26 cellular contexts compared by ENCODE assay signal in genomic region chr19:51027126-51027806, GRCh38. TPM values are rescaled to one million over a fixed set of nuclear protein-coding genes. Genes with fewer than 3 reads are reported as not detected.
DNase-seq lines count a peak whose midpoint lies in the region; ATAC-seq, FAIRE-seq and TF ChIP-seq lines count a peak whose summit lies in the region.
"Had no signal": no experiment of that assay in that cellular context is flagged by ENCODE, and none has a peak within 500 bp of the region (broad histone marks: within the 10 kb centered on the region; RNA-seq: fewer than 3 reads in every experiment).

No MANE protein-coding gene starts in this region.

- WGBS in thymus = 62% methylated on average over 14 of the region's 14 CpGs
- WGBS in heart left ventricle, 4 donors = 38 to 54% (median 44%) methylated on average over 9 to 14 of the region's 14 CpGs

- no peak for TF ChIP-seq POLR2A in heart left ventricle (IDR thresholded peaks at IDR 0.05)

- intact Hi-C loops in heart left ventricle (cut with DNase I) = loop anchor here in 4 of 10 donors (5.0 to 10.0 kb wide), 3 partner anchors 65 to 148 kb away; no protein-coding TSS in a partner anchor

- H3K36me3 ChIP-seq in keratinocyte (ENCODE audit: control insufficient read depth in 2 of 2, extremely low read depth in 1 of 2, insufficient read depth in 2 of 2, low read length in 2 of 2) (peaks cover 0 to 5% of the 10 kb centered on the region in 2 experiments), thymus (ENCODE audit: control insufficient read depth, insufficient read depth) (no peaks in the 10 kb centered on the region), heart left ventricle (no peaks in the 10 kb centered on the region)
- H3K36me3 ChIP-seq: colonic mucosa, right lobe of liver had no signal

- H3K9me1 ChIP-seq in keratinocyte (ENCODE audit: control insufficient read depth, extremely low read depth, insufficient read depth, low read length) = no peaks in the 10 kb centered on the region

- H3K27me3 ChIP-seq in keratinocyte (ENCODE audit: control insufficient read depth, extremely low read depth, insufficient read depth, low read length) (peaks cover 11% of the 10 kb centered on the region), thymus (ENCODE audit: control insufficient read depth, insufficient read depth) (no peaks in the 10 kb centered on the region), heart left ventricle (peaks cover 0 to 61% (median 16%) of the 10 kb centered on the region in 9 donors)
- H3K27me3 ChIP-seq: right lobe of liver had no signal

- H4K20me1 ChIP-seq in keratinocyte (ENCODE audit: control insufficient read depth, extremely low read depth, insufficient read depth, low read length) = no peaks in the 10 kb centered on the region

- ATAC-seq in heart left ventricle (no peak), GM21737 (IDR thresholded peaks at IDR 0.05; ENCODE audit: unreplicated experiment) (no peak)
- ATAC-seq: activated T-cell treated with anti-CD3 and anti-CD28 coated beads, Interleukin-2, amount 50 U/mL, for 4 hours; T-helper 17 cell had no signal

- H3K4me2 ChIP-seq in keratinocyte (ENCODE audit: control insufficient read depth, extremely low read depth, insufficient read depth, low read depth, low read length) = peak overlapping the region; percentile 33

- TF ChIP-seq CTCF in RWPE1 (conservative IDR thresholded peaks at IDR 0.05; ENCODE audit: low read depth) (no peak), keratinocyte (optimal IDR thresholded peaks at IDR 0.05 in 1 of 3, IDR thresholded peaks at IDR 0.05 in 1 of 3, conservative IDR thresholded peaks at IDR 0.05 in 1 of 3; ENCODE audit: extremely low read depth in 1 of 3, insufficient read depth in 2 of 3, low read length in 3 of 3) (no peak), heart left ventricle (IDR thresholded peaks at IDR 0.05) (no peak)

- peak overlapping the region; percentile 41 for H2AFZ ChIP-seq in keratinocyte (ENCODE audit: control insufficient read depth, low read length)

- H3K4me3 ChIP-seq in keratinocyte (ENCODE audit: control insufficient read depth in 2 of 3, extremely low read depth in 1 of 3, insufficient read depth in 2 of 3, low read depth in 1 of 3, low read length in 3 of 3) (peak overlapping the region in 1 of 3 experiments; percentile 44), thymus (ENCODE audit: low read length) (no peak overlapping the region), heart left ventricle (no peak overlapping the region)
- H3K4me3 ChIP-seq: colonic mucosa, mucosa of descending colon, right lobe of liver had no signal

- H3K27ac ChIP-seq in RWPE1 = peak overlapping the region; percentile 18; the same call in 1 of the 2 replicates
- H3K27ac ChIP-seq in keratinocyte (ENCODE audit: control insufficient read depth, insufficient read depth, low read length) = no peak overlapping the region
- peak overlapping the region; percentile 54 for H3K27ac ChIP-seq in thymus (ENCODE audit: low read depth)
- no peak overlapping the region for H3K27ac ChIP-seq in heart left ventricle
- H3K27ac ChIP-seq: colonic mucosa, right lobe of liver had no signal

- CTCF ChIA-PET in RWPE1 (lab: Yijun Ruan, JAX) = interaction anchor here (0.6 kb wide), 1 partner anchor 35 kb away, joined by 4 read pairs; no protein-coding TSS in a partner anchor

- dilution Hi-C loops in keratinocyte (cut with MboI; ENCODE audit: extremely low pct_ligation_motif_present, low sequenced_read_pairs) = no loop called here

- POLR2A ChIA-PET in RWPE1 (lab: Yijun Ruan, JAX; ENCODE audit: low non-redundant PET) = no interaction called here

- no peak overlapping the region for H3K9ac ChIP-seq in keratinocyte (ENCODE audit: control insufficient read depth, extremely low read depth, insufficient read depth, low read length)

- peaks cover 18% of the 10 kb centered on the region for H3K4me1 ChIP-seq in keratinocyte (ENCODE audit: control insufficient read depth, extremely low read depth, insufficient read depth, low read length)
- no peaks in the 10 kb centered on the region for H3K4me1 ChIP-seq in thymus (ENCODE audit: control insufficient read depth, insufficient read depth, low read length)
- H3K4me1 ChIP-seq in heart left ventricle = peaks cover 0 to 6% (median 0%) of the 10 kb centered on the region in 12 donors
- H3K4me1 ChIP-seq: colonic mucosa, right lobe of liver had no signal

- H3K9me3 ChIP-seq in keratinocyte (ENCODE audit: control insufficient read depth, low read depth, low read length) (no peaks in the 10 kb centered on the region), thymus (ENCODE audit: control insufficient read depth) (no peaks in the 10 kb centered on the region), heart left ventricle (no peaks in the 10 kb centered on the region)
- H3K9me3 ChIP-seq: colonic mucosa, mucosa of descending colon, right lobe of liver had no signal

- DNase-seq in NCI-H510A treated with DMSO at 0.1 percent for 48 hours (lab: John Stamatoyannopoulos, UW) (peak; percentile 19), NCI-H510A (lab: John Stamatoyannopoulos, UW) (no peak), RWPE1 (ENCODE audit: low spot score) (no peak), keratinocyte (ENCODE audit: low read depth, low spot score) (no peak), heart left ventricle (no peak), NCI-H1436 (lab: John Stamatoyannopoulos, UW) (no peak)
- DNase-seq: activated naive CD4-positive, alpha-beta T cell treated with anti-CD3 and anti-CD28 coated beads for 36 hours; activated T-cell treated with anti-CD3 and anti-CD28 coated beads, Interleukin-2, amount 50 U/mL, for 4 hours; AML-193; colonic mucosa; kidney; mucosa of descending colon; NCI-H2171; nephron progenitor cell; right lobe of liver; T-helper 17 cell had no signal

- FAIRE-seq in keratinocyte (lab: Jason Lieb, UNC) = no peak
- FAIRE-seq: A204.1, GM12892, GM19239, kidney had no signal

- H3K79me2 ChIP-seq in keratinocyte (ENCODE audit: control insufficient read depth, insufficient read depth, low read length) = no peaks in the 10 kb centered on the region

RNA-seq across cellular contexts. Expression of gene KLK11, which starts 0.8 kb away (rescaled TPM):
- 12.8 to 39.0 TPM (median 18.0 TPM) in 3 replicates for polyA plus RNA-seq in keratinocyte
- 70.5 TPM for polyA plus RNA-seq in keratinocyte (2011; ENCODE audit: low read depth)
- polyA plus RNA-seq in keratinocyte (2011; cell fraction: cytosol; rRNA removed) = 29.1 and 35.1 TPM in 2 replicates
- 57.0 and 68.1 TPM in 2 replicates for polyA plus RNA-seq in keratinocyte (2011; cell fraction: nucleus; rRNA removed)
- 16.1 and 182 TPM in 2 replicates for polyA plus RNA-seq in keratinocyte (2012; ENCODE audit: low replicate concordance)
- 8.1 to 22.2 TPM (median 10.7 TPM) in 3 replicates for polyA minus RNA-seq in keratinocyte
- polyA minus RNA-seq in keratinocyte (2011; cell fraction: cytosol; rRNA and poly(A)+ RNA removed) = 38.9 TPM
- 14.5 and 16.5 TPM in 2 replicates for polyA minus RNA-seq in keratinocyte (2011; cell fraction: nucleus; rRNA and poly(A)+ RNA removed)
- polyA plus RNA-seq in thymus = 17.2 TPM
- total RNA-seq in heart left ventricle = 10 to 100 TPM in 1 of 9 donors, under 1 TPM in 1, not detected in 7; 0.32 to 19.1 TPM
- polyA plus RNA-seq in heart left ventricle = under 1 TPM; 0.35 to 0.42 TPM
- total RNA-seq: activated naive CD4-positive, alpha-beta T cell treated with anti-CD3 and anti-CD28 coated beads for 36 hours; Daoy; glomerular endothelial cell; right lobe of liver; RPMI7951; T-helper 17 cell had no signal
- polyA plus RNA-seq: IgD-negative memory B cell had no signal

RNA-seq across cellular contexts. Expression of gene KLK12, which starts 7.5 kb away (rescaled TPM):
- not detected in 3 replicates for polyA plus RNA-seq in keratinocyte
- polyA plus RNA-seq in keratinocyte (2011; ENCODE audit: low read depth) = not detected
- not detected in 2 replicates for polyA plus RNA-seq in keratinocyte (2011; cell fraction: cytosol; rRNA removed)
- not detected in 2 replicates for polyA plus RNA-seq in keratinocyte (2011; cell fraction: nucleus; rRNA removed)
- not detected in 2 replicates for polyA plus RNA-seq in keratinocyte (2012; ENCODE audit: low replicate concordance)
- polyA minus RNA-seq in keratinocyte = not detected in 3 replicates
- not detected for polyA minus RNA-seq in keratinocyte (2011; cell fraction: cytosol; rRNA and poly(A)+ RNA removed)
- polyA minus RNA-seq in keratinocyte (2011; cell fraction: nucleus; rRNA and poly(A)+ RNA removed) = not detected in 2 replicates
- 3.0 TPM for polyA plus RNA-seq in thymus
- not detected for total RNA-seq in heart left ventricle
- not detected for polyA plus RNA-seq in heart left ventricle
- total RNA-seq: activated naive CD4-positive, alpha-beta T cell treated with anti-CD3 and anti-CD28 coated beads for 36 hours; activated T-cell treated with anti-CD3 and anti-CD28 coated beads, Interleukin-2, amount 50 U/mL, for 4 hours; Daoy; glomerular endothelial cell; kidney; right lobe of liver; RPMI7951; T-helper 17 cell; ureter had no signal
- polyA plus RNA-seq: IgD-negative memory B cell had no signal

RNA-seq across cellular contexts. Expression of gene KLK10, which starts 7.8 kb away (rescaled TPM):
- polyA plus RNA-seq in keratinocyte (56.3 to 97.5 TPM (median 95.3 TPM) in 3 replicates), thymus (7.2 TPM), heart left ventricle (under 1 TPM in 1 of 2 donors, not detected in 1; 0.33 TPM)
- 229 TPM for polyA plus RNA-seq in keratinocyte (2011; ENCODE audit: low read depth)
- polyA plus RNA-seq in keratinocyte (2011; cell fraction: cytosol; rRNA removed) = 130 and 165 TPM in 2 replicates
- polyA plus RNA-seq in keratinocyte (2011; cell fraction: nucleus; rRNA removed) = 213 and 216 TPM in 2 replicates
- polyA plus RNA-seq in keratinocyte (2012; ENCODE audit: low replicate concordance) = 105 and 359 TPM in 2 replicates
- polyA minus RNA-seq in keratinocyte = 56.9 to 212 TPM (median 115 TPM) in 3 replicates
- polyA minus RNA-seq in keratinocyte (2011; cell fraction: cytosol; rRNA and poly(A)+ RNA removed) = 217 TPM
- 112 and 176 TPM in 2 replicates for polyA minus RNA-seq in keratinocyte (2011; cell fraction: nucleus; rRNA and poly(A)+ RNA removed)
- 1 to 10 TPM in 1 of 9 donors, under 1 TPM in 4, not detected in 4; 0.12 to 4.0 (median 0.37) TPM for total RNA-seq in heart left ventricle
- total RNA-seq: activated naive CD4-positive, alpha-beta T cell treated with anti-CD3 and anti-CD28 coated beads for 36 hours; activated T-cell treated with anti-CD3 and anti-CD28 coated beads, Interleukin-2, amount 50 U/mL, for 4 hours; Daoy; glomerular endothelial cell; RPMI7951; T-helper 17 cell had no signal
- polyA plus RNA-seq: IgD-negative memory B cell had no signal

RNA-seq across cellular contexts. Expression of gene KLK8, which starts 25.9 kb away (rescaled TPM):
- 88.8 to 232 TPM (median 118 TPM) in 3 replicates for polyA plus RNA-seq in keratinocyte
- polyA plus RNA-seq in keratinocyte (2011; ENCODE audit: low read depth) = 465 TPM
- 101 and 121 TPM in 2 replicates for polyA plus RNA-seq in keratinocyte (2011; cell fraction: cytosol; rRNA removed)
- polyA plus RNA-seq in keratinocyte (2011; cell fraction: nucleus; rRNA removed) = 103 and 104 TPM in 2 replicates
- polyA plus RNA-seq in keratinocyte (2012; ENCODE audit: low replicate concordance) = 205 and 602 TPM in 2 replicates
- polyA minus RNA-seq in keratinocyte = 75.5 to 165 TPM (median 104 TPM) in 3 replicates
- 82.9 TPM for polyA minus RNA-seq in keratinocyte (2011; cell fraction: cytosol; rRNA and poly(A)+ RNA removed)
- 61.0 and 75.9 TPM in 2 replicates for polyA minus RNA-seq in keratinocyte (2011; cell fraction: nucleus; rRNA and poly(A)+ RNA removed)
- 11.0 TPM for polyA plus RNA-seq in thymus
- total RNA-seq in heart left ventricle = 1 to 10 TPM in 1 of 9 donors, not detected in 8; 1.9 TPM
- not detected for polyA plus RNA-seq in heart left ventricle
- total RNA-seq: activated naive CD4-positive, alpha-beta T cell treated with anti-CD3 and anti-CD28 coated beads for 36 hours; activated T-cell treated with anti-CD3 and anti-CD28 coated beads, Interleukin-2, amount 50 U/mL, for 4 hours; colonic mucosa; Daoy; glomerular endothelial cell; mucosa of descending colon; right lobe of liver; RPMI7951; T-helper 17 cell; ureter had no signal
- polyA plus RNA-seq: IgD-negative memory B cell had no signal

RNA-seq across cellular contexts. Expression of gene KLK13, which starts 37.6 kb away (rescaled TPM):
- polyA plus RNA-seq in keratinocyte (2.0 to 4.4 TPM (median 2.8 TPM) in 3 replicates), thymus (0.89 TPM), heart left ventricle (under 1 TPM in 1 of 2 donors, not detected in 1; 0.90 TPM)
- 8.8 TPM for polyA plus RNA-seq in keratinocyte (2011; ENCODE audit: low read depth)
- polyA plus RNA-seq in keratinocyte (2011; cell fraction: cytosol; rRNA removed) = 4.4 and 6.1 TPM in 2 replicates
- polyA plus RNA-seq in keratinocyte (2011; cell fraction: nucleus; rRNA removed) = 5.7 and 8.5 TPM in 2 replicates
- 2.1 and 12.8 TPM in 2 replicates for polyA plus RNA-seq in keratinocyte (2012; ENCODE audit: low replicate concordance)
- 1.9 to 5.5 TPM (median 4.8 TPM) in 3 replicates for polyA minus RNA-seq in keratinocyte
- 3.3 TPM for polyA minus RNA-seq in keratinocyte (2011; cell fraction: cytosol; rRNA and poly(A)+ RNA removed)
- 1.0 and 3.7 TPM in 2 replicates for polyA minus RNA-seq in keratinocyte (2011; cell fraction: nucleus; rRNA and poly(A)+ RNA removed)
- 1 to 10 TPM in 1 of 9 donors, not detected in 8; 2.2 TPM for total RNA-seq in heart left ventricle
- total RNA-seq: activated naive CD4-positive, alpha-beta T cell treated with anti-CD3 and anti-CD28 coated beads for 36 hours; activated T-cell treated with anti-CD3 and anti-CD28 coated beads, Interleukin-2, amount 50 U/mL, for 4 hours; colonic mucosa; Daoy; glomerular endothelial cell; kidney; right lobe of liver; RPMI7951; T-helper 17 cell; ureter had no signal
- polyA plus RNA-seq: IgD-negative memory B cell had no signal

Comparison
In these comparisons a context has a peak if more than half of its experiments do, and no peak if none do; other contexts are left out.
1. H3K27ac ChIP-seq: peak in RWPE1 (single experiment) and thymus (single experiment); none in keratinocyte (single experiment) and heart left ventricle (0 of 12).
2. RNA of gene KLK11, which starts 0.8 kb away (polyA plus RNA-seq): 12.8 to 182 TPM in keratinocyte and 17.2 TPM in thymus (single experiment); 0.35 to 0.42 TPM in heart left ventricle; every median in the first group is over 4 times any median in the second.